ENCODE assay signal across 8 cellular contexts in the genomic region with DNA sequence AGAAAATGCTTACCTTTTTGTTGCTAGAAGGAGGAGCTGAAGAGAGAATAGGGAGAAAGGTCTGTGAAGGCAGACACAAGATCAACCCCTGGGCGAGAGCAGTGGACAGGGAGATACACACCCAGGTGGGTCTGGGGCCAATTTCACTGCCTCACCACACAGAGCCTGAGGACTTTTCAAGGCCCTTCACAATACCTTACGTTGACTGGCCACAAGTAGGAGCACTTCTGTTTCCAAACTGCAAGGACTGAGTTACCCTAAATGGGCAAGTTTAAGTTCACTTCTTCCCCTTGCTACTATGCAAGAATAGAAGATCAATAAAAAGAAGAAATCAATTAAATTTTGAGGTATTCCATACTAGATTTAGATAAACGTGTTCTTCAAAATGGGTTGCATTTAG.
DNase-seq lines count a peak whose midpoint lies in the region; TF ChIP-seq lines count a peak whose summit lies in the region.

No MANE protein-coding gene starts in this region.

- no peak for TF ChIP-seq POLR2A in prostate gland (IDR thresholded peaks at IDR 0.05)

- peak; percentile 15 for DNase-seq in AG08396 (ENCODE audit: low spot score)
- peak; percentile 54 for DNase-seq in HEK293T (ENCODE audit: extremely low spot score)
- DNase-seq in MG63: peak; percentile 48
- peak; percentile 62 for DNase-seq in amniotic epithelial cell (ENCODE audit: low read depth)
- DNase-seq in left kidney (ENCODE audit: low read depth, low spot score): peak; percentile 48
- no peak for DNase-seq in prostate gland (ENCODE audit: low spot score)
- DNase-seq in DMS153 treated with DMSO at 0.1 percent for 48 hours (lab: John Stamatoyannopoulos, UW; ENCODE audit: unreplicated experiment): no peak

- no peak overlapping the region for H3K27ac ChIP-seq in prostate gland

- intact Hi-C loops in prostate gland (cut with DNase I): no loop called here

- no peaks in the 10 kb centered on the region for H3K36me3 ChIP-seq in MG63
- no peaks in the 10 kb centered on the region for H3K36me3 ChIP-seq in prostate gland

- H3K4me3 ChIP-seq in MG63 (no peak overlapping the region), prostate gland (no peak overlapping the region)

- 50% methylated on average over 3 of the region's 3 CpGs for WGBS in prostate gland

- CTCF ChIA-PET in HEK293T (lab: Yijun Ruan, JAX): interaction anchor here (0.6 to 1.5 kb wide), 5 partner anchors 8 to 333 kb away, joined by 3 to 4 read pairs (median 3); no protein-coding TSS in a partner anchor

- H3K4me1 ChIP-seq in prostate gland (replicated peaks): no peaks in the 10 kb centered on the region

- H3K27me3 ChIP-seq in MG63 (no peaks in the 10 kb centered on the region), prostate gland (replicated peaks; ENCODE audit: insufficient read depth) (no peaks in the 10 kb centered on the region)

- H3K9me3 ChIP-seq in MG63: no peaks in the 10 kb centered on the region
- no peaks in the 10 kb centered on the region for H3K9me3 ChIP-seq in prostate gland

- peak; percentile 80 for TF ChIP-seq CTCF in GM12873 (IDR thresholded peaks at IDR 0.05; ENCODE audit: insufficient read depth, low read depth, low read length, missing control alignments)
- TF ChIP-seq CTCF in prostate gland (IDR thresholded peaks at IDR 0.05): no peak

- POLR2A ChIA-PET in HEK293T (lab: Yijun Ruan, JAX): no interaction called here

TF ChIP-seq in HEK293T, 16 proteins besides CTCF, POLR2A, EP300 and RAD21:
- TF ChIP-seq FOXK2 (IDR thresholded peaks at IDR 0.05): no peak
- TF ChIP-seq BHLHE40 (IDR thresholded peaks at IDR 0.05; ENCODE audit: borderline replicate concordance): no peak
- TF ChIP-seq SP1 (IDR thresholded peaks at IDR 0.05): no peak
- no peak for TF ChIP-seq TARDBP (IDR thresholded peaks at IDR 0.05)
- no peak for TF ChIP-seq FOXA1 (IDR thresholded peaks at IDR 0.05)
- TF ChIP-seq, protein P1, sequence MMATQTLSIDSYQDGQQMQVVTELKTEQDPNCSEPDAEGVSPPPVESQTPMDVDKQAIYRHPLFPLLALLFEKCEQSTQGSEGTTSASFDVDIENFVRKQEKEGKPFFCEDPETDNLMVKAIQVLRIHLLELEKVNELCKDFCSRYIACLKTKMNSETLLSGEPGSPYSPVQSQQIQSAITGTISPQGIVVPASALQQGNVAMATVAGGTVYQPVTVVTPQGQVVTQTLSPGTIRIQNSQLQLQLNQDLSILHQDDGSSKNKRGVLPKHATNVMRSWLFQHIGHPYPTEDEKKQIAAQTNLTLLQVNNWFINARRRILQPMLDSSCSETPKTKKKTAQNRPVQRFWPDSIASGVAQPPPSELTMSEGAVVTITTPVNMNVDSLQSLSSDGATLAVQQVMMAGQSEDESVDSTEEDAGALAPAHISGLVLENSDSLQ (IDR thresholded peaks at IDR 0.05): no peak
- TF ChIP-seq CTBP1 (IDR thresholded peaks at IDR 0.05; ENCODE audit: borderline replicate concordance): no peak
- TF ChIP-seq FOXM1 (IDR thresholded peaks at IDR 0.05; ENCODE audit: borderline replicate concordance): no peak

Comparison
In these comparisons a context has a peak if more than half of its experiments do, and no peak if none do; other contexts are left out.
1. DNase-seq: peak in AG08396 (single experiment), HEK293T (single experiment), MG63 (single experiment), amniotic epithelial cell (single experiment) and left kidney (single experiment); none in prostate gland (single experiment) and DMS153 treated with DMSO at 0.1 percent for 48 hours (single experiment).